In the genomic region with DNA sequence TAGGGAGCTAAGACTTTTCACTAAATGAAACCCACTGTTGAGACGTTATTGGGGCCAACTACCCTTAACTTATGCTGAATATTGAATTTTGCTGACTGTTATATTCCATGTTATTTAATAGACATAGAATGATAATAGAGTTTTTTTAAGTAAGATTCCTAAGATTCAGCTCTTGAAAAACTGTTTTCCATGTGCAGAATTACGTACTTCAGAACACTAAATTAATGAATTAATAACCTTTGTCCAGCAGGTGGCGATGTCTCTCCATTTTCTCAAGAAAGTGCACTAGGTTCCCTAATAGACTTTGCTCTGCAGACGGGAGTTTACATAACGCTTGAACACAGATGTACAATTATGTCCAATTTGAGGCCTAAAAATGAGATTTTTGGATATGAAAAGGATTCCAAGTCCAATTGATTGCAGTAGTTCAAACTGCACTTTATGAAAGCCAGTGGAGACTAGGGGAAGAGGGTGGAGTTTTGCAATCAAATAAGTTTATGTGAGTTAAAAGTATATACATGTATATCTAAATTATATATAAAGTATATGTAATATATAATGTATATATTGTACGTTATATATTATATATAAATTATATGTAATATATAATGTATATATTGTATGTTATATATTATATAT, we compare ENCODE assay signal across 8 cellular contexts.
DNase-seq lines count a peak whose midpoint lies in the region; ATAC-seq and TF ChIP-seq lines count a peak whose summit lies in the region.

No MANE protein-coding gene starts in this region.

- H3K4me1 ChIP-seq in esophagus muscularis mucosa (peaks cover 0 to 30% (median 26%) of the 10 kb centered on the region in 4 donors), transverse colon (peaks cover 0 to 13% (median 9%) of the 10 kb centered on the region in 4 donors)

- H3K36me3 ChIP-seq in esophagus muscularis mucosa (peaks cover 0 to 2% (median 0%) of the 10 kb centered on the region in 4 donors), transverse colon (no peaks in the 10 kb centered on the region)

- TF ChIP-seq POLR2A in esophagus muscularis mucosa (IDR thresholded peaks at IDR 0.05; ENCODE audit: low read depth) (no peak), transverse colon (IDR thresholded peaks at IDR 0.05) (no peak)

- H3K27ac ChIP-seq in esophagus muscularis mucosa (replicated peaks in 1 of 4), result no peak overlapping the region
- H3K27ac ChIP-seq in transverse colon, result no peak overlapping the region

- H3K27me3 ChIP-seq in esophagus muscularis mucosa (no peaks in the 10 kb centered on the region), transverse colon (no peaks in the 10 kb centered on the region)

- TF ChIP-seq RAD21 in Ishikawa (IDR thresholded peaks at IDR 0.05; ENCODE audit: low read depth), result peak; percentile 86

- TF ChIP-seq CTCF in esophagus muscularis mucosa (IDR thresholded peaks at IDR 0.05) (peak; percentile 67 to 78 (median 74)), transverse colon (IDR thresholded peaks at IDR 0.05) (peak; percentile 71 to 91 (median 76))

- peak overlapping the region; percentile 7 for H3K4me3 Mint-ChIP-seq in natural killer cell treated with Interleukin-12 subunit alpha and Interleukin-12 subunit beta and Interleukin-15 and Interleukin-18, amount 100 ng/mL, for 72 hours

- DNase-seq in DMS114 treated with DMSO at 0.1 percent for 48 hours (lab: John Stamatoyannopoulos, UW; ENCODE audit: unreplicated experiment) (peak; percentile 86), NOMO-1 treated with DMSO at 0.1 percent for 48 hours (lab: John Stamatoyannopoulos, UW; ENCODE audit: unreplicated experiment) (peak; percentile 80), esophagus muscularis mucosa (ENCODE audit: extremely low spot score) (peak; percentile 78), transverse colon (peak; percentile 64)
- peak; percentile 31 to 51 for DNase-seq in activated CD8-positive, alpha-beta memory T cell treated with anti-CD3 and anti-CD28 coated beads for 4 hours (ENCODE audit: low read depth in 2 of 2)
- DNase-seq in natural killer cell treated with Interleukin-12 subunit alpha and Interleukin-12 subunit beta and Interleukin-15 and Interleukin-18, amount 100 ng/mL, for 72 hours (ENCODE audit: low spot score), result peak; percentile 75

- ATAC-seq in natural killer cell treated with Interleukin-12 subunit alpha and Interleukin-12 subunit beta and Interleukin-15 and Interleukin-18, amount 100 ng/mL, for 72 hours, result no peak
- ATAC-seq in HG03097 (IDR thresholded peaks at IDR 0.05; ENCODE audit: low FRiP score, unreplicated experiment), result no peak

- TF ChIP-seq EP300 in Ishikawa (IDR thresholded peaks at IDR 0.05; ENCODE audit: borderline replicate concordance), result no peak
- no peak for TF ChIP-seq EP300 in esophagus muscularis mucosa (IDR thresholded peaks at IDR 0.05)
- TF ChIP-seq EP300 in transverse colon (IDR thresholded peaks at IDR 0.05; ENCODE audit: low read depth), result no peak

- no peak overlapping the region for H3K4me3 ChIP-seq in esophagus muscularis mucosa
- H3K4me3 ChIP-seq in transverse colon, result no peak overlapping the region

- 11% methylated on average over 6 of the region's 6 CpGs for WGBS in esophagus muscularis mucosa
- 5 to 6% methylated on average over 6 of the region's 6 CpGs for WGBS in transverse colon (ENCODE audit: low coverage in 1 of 2), 2 donors

- no peaks in the 10 kb centered on the region for H3K9me3 Mint-ChIP-seq in natural killer cell treated with Interleukin-12 subunit alpha and Interleukin-12 subunit beta and Interleukin-15 and Interleukin-18, amount 100 ng/mL, for 72 hours

- intact Hi-C loops in esophagus muscularis mucosa (cut with DNase I) (loop anchor here (5.0 kb wide), 1 partner anchor 403 kb away; no protein-coding TSS in a partner anchor), transverse colon (cut with DNase I; ENCODE audit: low total_unique reads) (loop anchor here (5.0 kb wide), 2 partner anchors 403 to 488 kb away; no protein-coding TSS in a partner anchor)

- H3K9me3 ChIP-seq in esophagus muscularis mucosa, result peaks cover 0 to 5% (median 0%) of the 10 kb centered on the region in 4 donors
- H3K9me3 ChIP-seq in transverse colon, result no peaks in the 10 kb centered on the region

- H3K4me1 Mint-ChIP-seq in natural killer cell treated with Interleukin-12 subunit alpha and Interleukin-12 subunit beta and Interleukin-15 and Interleukin-18, amount 100 ng/mL, for 72 hours (ENCODE audit: low read depth in 2 of 2), result peaks cover 21 to 37% of the 10 kb centered on the region in 2 donors

- H3K36me3 Mint-ChIP-seq in natural killer cell treated with Interleukin-12 subunit alpha and Interleukin-12 subunit beta and Interleukin-15 and Interleukin-18, amount 100 ng/mL, for 72 hours, result no peaks in the 10 kb centered on the region

- peak overlapping the region; percentile 3 to 15 for H3K27ac Mint-ChIP-seq in natural killer cell treated with Interleukin-12 subunit alpha and Interleukin-12 subunit beta and Interleukin-15 and Interleukin-18, amount 100 ng/mL, for 72 hours

- no peaks in the 10 kb centered on the region for H3K27me3 Mint-ChIP-seq in natural killer cell treated with Interleukin-12 subunit alpha and Interleukin-12 subunit beta and Interleukin-15 and Interleukin-18, amount 100 ng/mL, for 72 hours

- in situ Hi-C loops in transverse colon (cut with MboI; ENCODE audit: low pct_ligation_motif_present in 1 of 4, low pct_unique_long_range_greater_than_20kb in 1 of 4, low sequenced_read_pairs in 3 of 4), result loop anchor here in 2 of 4 donors (10.0 kb wide), 2 partner anchors 56 to 486 kb away; no protein-coding TSS in a partner anchor

TF ChIP-seq in Ishikawa, 13 proteins besides CTCF, POLR2A, EP300 and RAD21:
- TF ChIP-seq YY1 (IDR thresholded peaks at IDR 0.05; ENCODE audit: low read depth), result no peak
- TF ChIP-seq, protein P1, sequence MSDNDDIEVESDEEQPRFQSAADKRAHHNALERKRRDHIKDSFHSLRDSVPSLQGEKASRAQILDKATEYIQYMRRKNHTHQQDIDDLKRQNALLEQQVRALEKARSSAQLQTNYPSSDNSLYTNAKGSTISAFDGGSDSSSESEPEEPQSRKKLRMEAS (IDR thresholded peaks at IDR 0.05), result no peak
- no peak for TF ChIP-seq TAF1 (IDR thresholded peaks at IDR 0.05; ENCODE audit: low read depth)
- TF ChIP-seq REST (IDR thresholded peaks at IDR 0.05; ENCODE audit: low read depth), result no peak
- no peak for TF ChIP-seq CEBPB (IDR thresholded peaks at IDR 0.05)
- no peak for TF ChIP-seq EGR1 (IDR thresholded peaks at IDR 0.05)
- TF ChIP-seq ZBTB7A (IDR thresholded peaks at IDR 0.05; ENCODE audit: low read depth), result no peak
- TF ChIP-seq NFIC (IDR thresholded peaks at IDR 0.05), result no peak
- TF ChIP-seq USF1 (IDR thresholded peaks at IDR 0.05), result no peak
- TF ChIP-seq CREB1 (IDR thresholded peaks at IDR 0.05; ENCODE audit: low read depth), result no peak
- TF ChIP-seq TEAD4 (IDR thresholded peaks at IDR 0.05), result no peak
- TF ChIP-seq TCF12 (IDR thresholded peaks at IDR 0.05; ENCODE audit: low read depth), result no peak
- TF ChIP-seq FOXM1 (IDR thresholded peaks at IDR 0.05; ENCODE audit: borderline replicate concordance, low read depth), result no peak
